1 cellular context compared by ENCODE assay signal in genomic region chr1:52368383-52369172, GRCh38.
A peak's percentile ranks its signal among the peaks of the same experiment; 100 is the strongest.
TF ChIP-seq lines count a peak whose summit lies in the region.

No MANE protein-coding gene starts in this region.

TF ChIP-seq in HepG2, 621 proteins besides CTCF, POLR2A, EP300 and RAD21 (continued from another document and continues in another):
- TF ChIP-seq RERE (CRISPR knock-in tag; IDR thresholded peaks at IDR 0.05; ENCODE audit: low read depth) = no peak
- peak; percentile 52; the same call in 1 of the 2 replicates for TF ChIP-seq TAF1 (CRISPR knock-in tag; IDR thresholded peaks at IDR 0.05)
- TF ChIP-seq GZF1 (CRISPR knock-in tag; IDR thresholded peaks at IDR 0.05) = no peak
- TF ChIP-seq ZNF672 (CRISPR knock-in tag; IDR thresholded peaks at IDR 0.05) = no peak
- TF ChIP-seq SETDB1 (CRISPR knock-in tag; IDR thresholded peaks at IDR 0.05; ENCODE audit: borderline replicate concordance) = no peak
- no peak for TF ChIP-seq ZNF567 (CRISPR knock-in tag; IDR thresholded peaks at IDR 0.05; ENCODE audit: borderline replicate concordance)
- TF ChIP-seq IRF9 (CRISPR knock-in tag; IDR thresholded peaks at IDR 0.05; ENCODE audit: borderline replicate concordance) = 0 out of 2 replicates have a peak, but pooled peaks have one; percentile 43
- TF ChIP-seq, protein P1, sequence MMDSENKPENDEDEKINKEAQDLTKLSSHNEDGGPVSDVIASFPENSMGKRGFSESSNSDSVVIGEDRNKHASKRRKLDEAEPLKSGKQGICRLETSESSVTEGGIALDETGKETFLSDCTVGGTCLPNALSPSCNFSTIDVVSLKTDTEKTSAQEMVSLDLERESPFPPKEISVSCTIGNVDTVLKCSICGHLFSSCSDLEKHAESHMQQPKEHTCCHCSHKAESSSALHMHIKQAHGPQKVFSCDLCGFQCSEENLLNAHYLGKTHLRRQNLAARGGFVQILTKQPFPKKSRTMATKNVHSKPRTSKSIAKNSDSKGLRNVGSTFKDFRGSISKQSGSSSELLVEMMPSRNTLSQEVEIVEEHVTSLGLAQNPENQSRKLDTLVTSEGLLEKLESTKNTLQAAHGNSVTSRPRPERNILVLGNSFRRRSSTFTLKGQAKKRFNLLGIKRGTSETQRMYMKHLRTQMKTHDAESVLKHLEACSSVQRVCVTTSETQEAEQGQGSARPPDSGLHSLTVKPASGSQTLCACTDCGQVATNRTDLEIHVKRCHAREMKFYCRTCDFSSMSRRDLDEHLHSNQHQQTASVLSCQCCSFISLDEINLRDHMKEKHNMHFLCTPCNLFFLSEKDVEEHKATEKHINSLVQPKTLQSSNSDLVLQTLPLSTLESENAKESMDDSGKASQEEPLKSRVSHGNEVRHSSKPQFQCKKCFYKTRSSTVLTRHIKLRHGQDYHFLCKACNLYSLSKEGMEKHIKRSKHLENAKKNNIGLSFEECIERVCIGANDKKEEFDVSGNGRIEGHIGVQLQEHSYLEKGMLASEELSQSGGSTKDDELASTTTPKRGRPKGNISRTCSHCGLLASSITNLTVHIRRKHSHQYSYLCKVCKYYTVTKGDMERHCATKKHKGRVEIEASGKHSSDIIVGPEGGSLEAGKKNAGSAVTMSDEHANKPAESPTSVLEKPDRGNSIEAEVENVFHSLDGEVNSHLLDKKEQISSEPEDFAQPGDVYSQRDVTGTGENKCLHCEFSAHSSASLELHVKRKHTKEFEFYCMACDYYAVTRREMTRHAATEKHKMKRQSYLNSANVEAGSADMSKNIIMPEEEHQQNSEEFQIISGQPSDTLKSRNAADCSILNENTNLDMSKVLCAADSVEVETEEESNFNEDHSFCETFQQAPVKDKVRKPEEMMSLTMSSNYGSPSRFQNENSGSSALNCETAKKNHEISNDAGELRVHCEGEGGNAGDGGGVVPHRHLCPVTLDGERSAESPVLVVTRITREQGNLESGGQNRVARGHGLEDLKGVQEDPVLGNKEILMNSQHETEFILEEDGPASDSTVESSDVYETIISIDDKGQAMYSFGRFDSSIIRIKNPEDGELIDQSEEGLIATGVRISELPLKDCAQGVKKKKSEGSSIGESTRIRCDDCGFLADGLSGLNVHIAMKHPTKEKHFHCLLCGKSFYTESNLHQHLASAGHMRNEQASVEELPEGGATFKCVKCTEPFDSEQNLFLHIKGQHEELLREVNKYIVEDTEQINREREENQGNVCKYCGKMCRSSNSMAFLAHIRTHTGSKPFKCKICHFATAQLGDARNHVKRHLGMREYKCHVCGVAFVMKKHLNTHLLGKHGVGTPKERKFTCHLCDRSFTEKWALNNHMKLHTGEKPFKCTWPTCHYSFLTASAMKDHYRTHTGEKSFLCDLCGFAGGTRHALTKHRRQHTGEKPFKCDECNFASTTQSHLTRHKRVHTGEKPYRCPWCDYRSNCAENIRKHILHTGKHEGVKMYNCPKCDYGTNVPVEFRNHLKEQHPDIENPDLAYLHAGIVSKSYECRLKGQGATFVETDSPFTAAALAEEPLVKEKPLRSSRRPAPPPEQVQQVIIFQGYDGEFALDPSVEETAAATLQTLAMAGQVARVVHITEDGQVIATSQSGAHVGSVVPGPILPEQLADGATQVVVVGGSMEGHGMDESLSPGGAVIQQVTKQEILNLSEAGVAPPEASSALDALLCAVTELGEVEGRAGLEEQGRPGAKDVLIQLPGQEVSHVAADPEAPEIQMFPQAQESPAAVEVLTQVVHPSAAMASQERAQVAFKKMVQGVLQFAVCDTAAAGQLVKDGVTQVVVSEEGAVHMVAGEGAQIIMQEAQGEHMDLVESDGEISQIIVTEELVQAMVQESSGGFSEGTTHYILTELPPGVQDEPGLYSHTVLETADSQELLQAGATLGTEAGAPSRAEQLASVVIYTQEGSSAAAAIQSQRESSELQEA (CRISPR knock-in tag; IDR thresholded peaks at IDR 0.05; ENCODE audit: not compliant biosample characterization) = peak; percentile 45
- TF ChIP-seq CCAR2 (optimal IDR thresholded peaks at IDR 0.05; ENCODE audit: low read depth, low read length) = no peak
- no peak for TF ChIP-seq PRDM15 (CRISPR knock-in tag; IDR thresholded peaks at IDR 0.05)
- TF ChIP-seq DNMT3B (CRISPR knock-in tag; conservative IDR thresholded peaks at IDR 0.05) = no peak
- no peak for TF ChIP-seq ZNF34 (CRISPR knock-in tag; IDR thresholded peaks at IDR 0.05; ENCODE audit: borderline replicate concordance)
- TF ChIP-seq ZSCAN31 (CRISPR knock-in tag; IDR thresholded peaks at IDR 0.05; ENCODE audit: low read depth) = no peak
- no peak for TF ChIP-seq MLX (CRISPR knock-in tag; IDR thresholded peaks at IDR 0.05)
- TF ChIP-seq SIX4 (CRISPR knock-in tag; IDR thresholded peaks at IDR 0.05) = no peak
- no peak for TF ChIP-seq NFAT5 (CRISPR knock-in tag; IDR thresholded peaks at IDR 0.05)
- TF ChIP-seq, protein P2, sequence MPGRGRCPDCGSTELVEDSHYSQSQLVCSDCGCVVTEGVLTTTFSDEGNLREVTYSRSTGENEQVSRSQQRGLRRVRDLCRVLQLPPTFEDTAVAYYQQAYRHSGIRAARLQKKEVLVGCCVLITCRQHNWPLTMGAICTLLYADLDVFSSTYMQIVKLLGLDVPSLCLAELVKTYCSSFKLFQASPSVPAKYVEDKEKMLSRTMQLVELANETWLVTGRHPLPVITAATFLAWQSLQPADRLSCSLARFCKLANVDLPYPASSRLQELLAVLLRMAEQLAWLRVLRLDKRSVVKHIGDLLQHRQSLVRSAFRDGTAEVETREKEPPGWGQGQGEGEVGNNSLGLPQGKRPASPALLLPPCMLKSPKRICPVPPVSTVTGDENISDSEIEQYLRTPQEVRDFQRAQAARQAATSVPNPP (CRISPR knock-in tag; IDR thresholded peaks at IDR 0.05) = no peak
- TF ChIP-seq TSC22D2 (CRISPR knock-in tag; IDR thresholded peaks at IDR 0.05; ENCODE audit: borderline replicate concordance) = no peak
- TF ChIP-seq MED8 (CRISPR knock-in tag; IDR thresholded peaks at IDR 0.05; ENCODE audit: insufficient replicate concordance) = no peak
- no peak for TF ChIP-seq PREB (CRISPR knock-in tag; IDR thresholded peaks at IDR 0.05)
- no peak for TF ChIP-seq RFX5 (IDR thresholded peaks at IDR 0.05; ENCODE audit: low read depth, low read length)
